ENCODE assay signal across 8 cellular contexts in genomic region chr3:42804113-42804830, GRCh38. TPM values are rescaled to one million over a fixed set of nuclear protein-coding genes. Genes with fewer than 3 reads are reported as not detected.
DNase-seq lines count a peak whose midpoint lies in the region; ATAC-seq, FAIRE-seq and TF ChIP-seq lines count a peak whose summit lies in the region.

Gene HIGD1A, minus strand, starts transcription at chr3:42804490. Its CDS starts 10,237 bp downstream, at chr3:42794253.

- dilution Hi-C loops in endothelial cell of umbilical vein (cut with MboI; ENCODE audit: extremely low pct_ligation_motif_present, low sequenced_read_pairs), result no loop called here

- peak; percentile 99 for ATAC-seq in GM21526 (IDR thresholded peaks at IDR 0.05; ENCODE audit: low FRiP score, unreplicated experiment)

- H3K4me3 ChIP-seq in OCI-LY7 (ENCODE audit: low read depth, low read length, poor library complexity, severe bottlenecking), result peak within 1 kb of the TSS; percentile 93
- H3K4me3 ChIP-seq in endothelial cell of umbilical vein (replicated peaks in 1 of 3; ENCODE audit: insufficient read depth in 1 of 3, low read depth in 1 of 3, low read length in 3 of 3), result peak within 1 kb of the TSS; percentile 11 to 77 (median 52)

- peak; percentile 67 for TF ChIP-seq POLR2A in endothelial cell of umbilical vein (IDR thresholded peaks at IDR 0.05; ENCODE audit: low read depth, low read length)

- H3K9ac ChIP-seq in endothelial cell of umbilical vein (replicated peaks; ENCODE audit: extremely low read depth, insufficient read depth, low read length), result peak within 1 kb of the TSS; percentile 76

- H4K20me1 ChIP-seq in OCI-LY7 (ENCODE audit: insufficient read depth, low read length) (peaks cover 8% of the 10 kb centered on the region; the same call in 1 of the 2 replicates), endothelial cell of umbilical vein (replicated peaks; ENCODE audit: control insufficient read depth, extremely low read depth, insufficient read depth, low read length) (no peaks in the 10 kb centered on the region)

- peaks cover 48% of the 10 kb centered on the region for H3K79me2 ChIP-seq in OCI-LY7 (ENCODE audit: insufficient read depth, low read depth, low read length)
- peaks cover 42% of the 10 kb centered on the region for H3K79me2 ChIP-seq in endothelial cell of umbilical vein (ENCODE audit: control insufficient read depth, insufficient read depth, low read length)

- POLR2A ChIA-PET in OCI-LY7 (lab: Charles Lee) (interaction anchor here (0.6 to 1.3 kb wide), 5 partner anchors 10 to 221 kb away, joined by 3 to 4 read pairs (median 3); no protein-coding TSS in a partner anchor), endothelial cell of umbilical vein (lab: Charles Lee) (no interaction called here)

- no peaks in the 10 kb centered on the region for H3K9me3 ChIP-seq in OCI-LY7 (ENCODE audit: low read length)
- no peaks in the 10 kb centered on the region for H3K9me3 ChIP-seq in endothelial cell of umbilical vein (replicated peaks; ENCODE audit: control insufficient read depth, insufficient read depth, low read length)

- H2AFZ ChIP-seq in OCI-LY7 (ENCODE audit: low read length) (peak within 1 kb of the TSS; percentile 98), endothelial cell of umbilical vein (ENCODE audit: low read depth, low read length) (peak within 1 kb of the TSS; percentile 91)

- H3K27ac ChIP-seq in OCI-LY7 (ENCODE audit: low read depth, low read length, poor library complexity, severe bottlenecking), result peak within 1 kb of the TSS; percentile 73
- peak within 1 kb of the TSS; percentile 39 for H3K27ac ChIP-seq in endothelial cell of umbilical vein (ENCODE audit: insufficient read depth, low read depth, low read length)

- peaks cover 2 to 10% of the 10 kb centered on the region in 2 experiments for H3K27me3 ChIP-seq in endothelial cell of umbilical vein (ENCODE audit: control insufficient read depth in 2 of 2, insufficient read depth in 2 of 2, low read length in 2 of 2)

- no peak for TF ChIP-seq CTCF in D721Med (IDR thresholded peaks at IDR 0.05; ENCODE audit: insufficient read depth, missing control alignments)
- no peak for TF ChIP-seq CTCF in OCI-LY7 (conservative IDR thresholded peaks at IDR 0.05; ENCODE audit: low read length)
- no peak for TF ChIP-seq CTCF in endothelial cell of umbilical vein (IDR thresholded peaks at IDR 0.05; ENCODE audit: extremely low read depth in 1 of 2, insufficient read depth in 1 of 2, low read depth in 1 of 2, low read length in 2 of 2)

- intact Hi-C loops in OCI-LY7 (cut with micrococcal nuclease; ENCODE audit: unreplicated experiment), result no loop called here
- intact Hi-C loops in endothelial cell of umbilical vein (cut with micrococcal nuclease), result loop anchor here (2.0 kb wide), 1 partner anchor 31 kb away; the partner anchor contains the start of gene CCDC13

- H3K4me1 ChIP-seq in OCI-LY7 (ENCODE audit: insufficient read depth, low read length, poor library complexity, severe bottlenecking), result peaks cover 26% of the 10 kb centered on the region
- peaks cover 11% of the 10 kb centered on the region for H3K4me1 ChIP-seq in endothelial cell of umbilical vein (ENCODE audit: control insufficient read depth, extremely low read depth, insufficient read depth, low read length)

- H3K9me1 ChIP-seq in endothelial cell of umbilical vein (replicated peaks; ENCODE audit: control insufficient read depth, extremely low read depth, insufficient read depth, low read length), result no peaks in the 10 kb centered on the region

- FAIRE-seq in D721Med (lab: Jason Lieb, UNC) (no peak), endothelial cell of umbilical vein (lab: Jason Lieb, UNC) (peak; percentile 97)

- peaks cover 32% of the 10 kb centered on the region for H3K36me3 ChIP-seq in OCI-LY7 (ENCODE audit: insufficient read depth, low read length)
- H3K36me3 ChIP-seq in endothelial cell of umbilical vein (ENCODE audit: control insufficient read depth in 2 of 2, extremely low read depth in 1 of 2, insufficient read depth in 2 of 2, low read length in 2 of 2), result no peaks in the 10 kb centered on the region

- H3K4me2 ChIP-seq in OCI-LY7 (ENCODE audit: low read length), result peak within 1 kb of the TSS; percentile 96
- peak within 1 kb of the TSS; percentile 81 for H3K4me2 ChIP-seq in endothelial cell of umbilical vein (ENCODE audit: insufficient read depth, low read length)

- peak; percentile 93 for DNase-seq in D721Med (ENCODE audit: insufficient read length, low spot score)
- DNase-seq in HuH-7.5 (ENCODE audit: low spot score), result peak; percentile 93
- DNase-seq in OCI-LY7 (ENCODE audit: low spot score), result peak; percentile 95
- DNase-seq in activated T-cell treated with anti-CD3 and anti-CD28 coated beads for 1 hour (ENCODE audit: low read depth), result peak; percentile 91
- peak; percentile 96 for DNase-seq in endothelial cell of umbilical vein (ENCODE audit: low read depth, low spot score)
- peak; percentile 95 for DNase-seq in middle frontal gyrus (ENCODE audit: extremely low spot score, low spot score)
- DNase-seq in stimulated activated CD8-positive, alpha-beta memory T cell treated with anti-CD3 and anti-CD28 coated beads, Interleukin-2, amount 100 ng/mL, for 48 hours (ENCODE audit: low read depth in 2 of 2), result peak; percentile 87 to 92

- CTCF ChIA-PET in OCI-LY7 (lab: Charles Lee; ENCODE audit: unreplicated experiment), result no interaction called here
- CTCF ChIA-PET in endothelial cell of umbilical vein (lab: Charles Lee), result interaction anchor here (1.0 to 5.5 kb wide), 7 partner anchors 10 to 252 kb away, joined by 3 to 24 read pairs (median 5); no protein-coding TSS in a partner anchor

- BruUV-seq in OCI-LY7 (replicated peaks; lab: Mats Ljungman, UMichigan) (no TSS peak), endothelial cell of umbilical vein (replicated peaks; lab: Mats Ljungman, UMichigan) (no TSS peak)

- H3K9me2 ChIP-seq in OCI-LY7 (ENCODE audit: insufficient read depth, low read length), result no peaks in the 10 kb centered on the region

TF ChIP-seq in endothelial cell of umbilical vein, 7 proteins besides CTCF, POLR2A, EP300 and RAD21:
- TF ChIP-seq FOS (IDR thresholded peaks at IDR 0.05; ENCODE audit: borderline replicate concordance, insufficient read depth, low read length), result no peak
- TF ChIP-seq POLR2AphosphoS5 (IDR thresholded peaks at IDR 0.05; ENCODE audit: insufficient read depth, low read depth, low read length), result peak; percentile 36
- no peak for TF ChIP-seq GATA2 (IDR thresholded peaks at IDR 0.05; ENCODE audit: insufficient read depth, insufficient read length, low read depth, low read length)
- TF ChIP-seq EZH2 (IDR thresholded peaks at IDR 0.05; ENCODE audit: borderline replicate concordance, low read depth, low read length, severe bottlenecking), result no peak
- peak; percentile 34 for TF ChIP-seq MAX (IDR thresholded peaks at IDR 0.05; ENCODE audit: insufficient read depth, insufficient read length)

RNA-seq across cellular contexts. Expression of gene HIGD1A, which starts in this region (rescaled TPM):
- 57.9 and 60.4 TPM in 2 replicates for total RNA-seq in OCI-LY7 (2014; rRNA removed; shearing (Covaris generic))
- total RNA-seq in OCI-LY7 (2022) (75.8 and 76.1 TPM in 2 replicates), endothelial cell of umbilical vein (68.9 and 71.8 TPM in 2 replicates)
- polyA plus RNA-seq in endothelial cell of umbilical vein, result 39.3 and 59.5 TPM in 2 replicates
- 81.2 and 85.3 TPM in 2 replicates for polyA plus RNA-seq in endothelial cell of umbilical vein (2011; cell fraction: cytosol; rRNA removed)
- polyA plus RNA-seq in endothelial cell of umbilical vein (2011; cell fraction: nucleus; rRNA removed), result 23.7 and 38.6 TPM in 2 replicates
- 91.1 and 143 TPM in 2 replicates for polyA plus RNA-seq in endothelial cell of umbilical vein (2012)
- 41.9 and 44.5 TPM in 2 replicates for polyA minus RNA-seq in endothelial cell of umbilical vein
- 29.2 TPM for polyA minus RNA-seq in endothelial cell of umbilical vein (2011; cell fraction: cytosol; rRNA and poly(A)+ RNA removed)
- 11.0 and 17.7 TPM in 2 replicates for polyA minus RNA-seq in endothelial cell of umbilical vein (2011; cell fraction: nucleus; rRNA and poly(A)+ RNA removed)

Comparison
In these comparisons a context has a peak if more than half of its experiments do, and no peak if none do; other contexts are left out.
1. Peak in every context shown above with its lines: DNase-seq, ATAC-seq, H3K4me3 ChIP-seq and H3K27ac ChIP-seq.